13 cellular contexts compared by ENCODE assay signal in the genomic region with DNA sequence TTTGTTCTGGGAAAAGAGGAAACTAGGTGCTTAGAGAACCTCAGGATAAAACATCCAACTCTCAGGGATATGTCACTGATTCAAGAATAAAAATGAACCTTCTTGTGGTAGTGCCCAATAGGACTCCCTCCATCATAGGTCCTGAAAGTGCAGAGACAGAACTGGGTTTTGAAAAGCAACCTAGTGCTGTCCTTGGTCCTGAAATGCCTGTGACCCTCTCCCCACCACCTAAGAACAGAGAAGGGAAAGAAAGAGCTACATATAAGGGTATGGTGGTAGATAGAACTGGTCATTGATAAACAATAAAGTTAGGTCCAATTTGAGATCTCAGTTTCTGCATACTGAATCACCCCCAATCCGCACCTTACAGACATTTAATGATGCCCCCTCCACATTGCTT.
A peak's percentile ranks its signal among the peaks of the same experiment; 100 is the strongest.
DNase-seq lines count a peak whose midpoint lies in the region; ATAC-seq, FAIRE-seq and TF ChIP-seq lines count a peak whose summit lies in the region.
"Had no signal": no experiment of that assay in that cellular context is flagged by ENCODE, and none has a peak within 500 bp of the region (broad histone marks: within the 10 kb centered on the region; RNA-seq: fewer than 3 reads in every experiment).

No MANE protein-coding gene starts in this region.

- TF ChIP-seq CTCF in GM10248 (IDR thresholded peaks at IDR 0.05; ENCODE audit: control extremely low read depth, extremely low read depth, low read depth, missing control alignments) (no peak), astrocyte (IDR thresholded peaks at IDR 0.05; ENCODE audit: insufficient read depth, low read depth, low read length) (no peak), esophagus muscularis mucosa (IDR thresholded peaks at IDR 0.05) (no peak)

- no peaks in the 10 kb centered on the region for H3K9me2 ChIP-seq in Karpas-422 (replicated peaks; ENCODE audit: insufficient read depth, low read length)

- H4K8ac ChIP-seq in mesenchymal stem cell (ENCODE audit: low read length) = no peak overlapping the region

- no peak for FAIRE-seq in astrocyte (lab: Jason Lieb, UNC)
- FAIRE-seq: G401.6, keratinocyte had no signal

- CTCF ChIA-PET in GM10248 (lab: Yijun Ruan, JAX) = no interaction called here

- TF ChIP-seq POLR2A in esophagus muscularis mucosa (IDR thresholded peaks at IDR 0.05; ENCODE audit: low read depth) = no peak

- no peak overlapping the region for H3K9ac ChIP-seq in Karpas-422 (ENCODE audit: low read length)
- H3K9ac ChIP-seq in astrocyte (ENCODE audit: low read length) = no peak overlapping the region
- H3K9ac ChIP-seq in mesenchymal stem cell (ENCODE audit: low read length) = no peak overlapping the region

- H2BK12ac ChIP-seq in mesenchymal stem cell (ENCODE audit: low read length in 2 of 2) = no peak overlapping the region

- H3K79me1 ChIP-seq in mesenchymal stem cell (replicated peaks; ENCODE audit: low read length, poor library complexity, severe bottlenecking) = no peaks in the 10 kb centered on the region

- H3K36me3 ChIP-seq in Karpas-422 (ENCODE audit: insufficient read depth, low read length) (no peaks in the 10 kb centered on the region), astrocyte (ENCODE audit: insufficient read depth, low read length) (no peaks in the 10 kb centered on the region), mesenchymal stem cell (ENCODE audit: control insufficient read depth in 1 of 2, insufficient read depth in 2 of 2, low read depth in 1 of 2, low read length in 2 of 2) (no peaks in the 10 kb centered on the region), esophagus muscularis mucosa (no peaks in the 10 kb centered on the region)
- H3K36me3 ChIP-seq: prostate gland had no signal

- H3K4me1 ChIP-seq in Karpas-422 (ENCODE audit: low read length) (no peaks in the 10 kb centered on the region), astrocyte (ENCODE audit: insufficient read depth, low read length) (no peaks in the 10 kb centered on the region), mesenchymal stem cell (ENCODE audit: control insufficient read depth, insufficient read depth, low read depth, low read length) (no peaks in the 10 kb centered on the region), esophagus muscularis mucosa (no peaks in the 10 kb centered on the region)
- H3K4me1 ChIP-seq: prostate gland had no signal

- H3K4me2 ChIP-seq in Karpas-422 (ENCODE audit: low read depth, low read length, poor library complexity, severe bottlenecking) (no peak overlapping the region), astrocyte (ENCODE audit: low read length) (no peak overlapping the region), mesenchymal stem cell (ENCODE audit: low read length, poor library complexity, severe bottlenecking) (no peak overlapping the region)

- H4K20me1 ChIP-seq in Karpas-422 (ENCODE audit: insufficient read depth, low read depth, low read length) = no peaks in the 10 kb centered on the region
- H4K20me1 ChIP-seq in astrocyte (ENCODE audit: insufficient read depth, low read length) = no peaks in the 10 kb centered on the region

- no peaks in the 10 kb centered on the region for H3K9me3 Mint-ChIP-seq in astrocyte (ENCODE audit: unreplicated experiment)

- H3K4me3 ChIP-seq in Karpas-422 (ENCODE audit: low read length) (no peak overlapping the region), astrocyte (ENCODE audit: insufficient read depth, low read depth, low read length) (no peak overlapping the region), mesenchymal stem cell (ENCODE audit: insufficient read depth in 1 of 2, low read depth in 1 of 2, low read length in 2 of 2) (no peak overlapping the region), esophagus muscularis mucosa (no peak overlapping the region)
- H3K4me3 ChIP-seq: prostate gland had no signal

- H3K27me3 ChIP-seq in Karpas-422 (ENCODE audit: low read length) (no peaks in the 10 kb centered on the region), astrocyte (ENCODE audit: insufficient read depth, low read length) (no peaks in the 10 kb centered on the region), mesenchymal stem cell (ENCODE audit: control insufficient read depth in 1 of 2, insufficient read depth in 1 of 2, low read length in 2 of 2) (no peaks in the 10 kb centered on the region), esophagus muscularis mucosa (no peaks in the 10 kb centered on the region)

- no peak overlapping the region for H2AK5ac ChIP-seq in mesenchymal stem cell (ENCODE audit: low read length, severe bottlenecking)

- H3K79me2 ChIP-seq in Karpas-422 (ENCODE audit: low read length) = no peaks in the 10 kb centered on the region
- H3K79me2 ChIP-seq in astrocyte (ENCODE audit: insufficient read depth, low read length) = no peaks in the 10 kb centered on the region

- H2AFZ ChIP-seq in Karpas-422 (ENCODE audit: low read length) (no peak overlapping the region), astrocyte (ENCODE audit: low read depth, low read length) (no peak overlapping the region), mesenchymal stem cell (ENCODE audit: low read depth, low read length) (no peak overlapping the region)

- no peak for TF ChIP-seq EP300 in esophagus muscularis mucosa (IDR thresholded peaks at IDR 0.05)

- intact Hi-C loops in esophagus muscularis mucosa (cut with DNase I) = no loop called here

- H3K36me3 Mint-ChIP-seq in astrocyte (ENCODE audit: low read depth, unreplicated experiment) = no peaks in the 10 kb centered on the region
- H3K36me3 Mint-ChIP-seq: IgD-negative memory B cell had no signal

- H3K14ac ChIP-seq in mesenchymal stem cell (ENCODE audit: low read length in 2 of 2) = no peak overlapping the region

- H3K4me1 Mint-ChIP-seq in astrocyte (ENCODE audit: low read depth, unreplicated experiment) = no peaks in the 10 kb centered on the region
- H3K4me1 Mint-ChIP-seq: IgD-negative memory B cell had no signal

- no peak overlapping the region for H3K4me3 Mint-ChIP-seq in astrocyte (ENCODE audit: unreplicated experiment)
- H3K4me3 Mint-ChIP-seq: IgD-negative memory B cell had no signal

- POLR2A ChIA-PET in GM10248 (lab: Yijun Ruan, JAX) = no interaction called here

- peaks cover 6% of the 10 kb centered on the region for H3K27me3 Mint-ChIP-seq in astrocyte (ENCODE audit: low read depth, unreplicated experiment)

- no peak overlapping the region for H2BK15ac ChIP-seq in mesenchymal stem cell (ENCODE audit: low read depth, poor library complexity, severe bottlenecking)

- ATAC-seq in HG03457 (IDR thresholded peaks at IDR 0.05; ENCODE audit: unreplicated experiment) (no peak), GM21723 (IDR thresholded peaks at IDR 0.05; ENCODE audit: unreplicated experiment) (no peak)

- H3K27ac ChIP-seq in Karpas-422 (ENCODE audit: low read length) (no peak overlapping the region), astrocyte (ENCODE audit: low read depth, low read length) (no peak overlapping the region), mesenchymal stem cell (ENCODE audit: low read length, poor library complexity, severe bottlenecking) (no peak overlapping the region), esophagus muscularis mucosa (replicated peaks in 1 of 4) (no peak overlapping the region)
- H3K27ac ChIP-seq: prostate gland had no signal

- DNase-seq in GM10248 (ENCODE audit: extremely low spot score) = peak; percentile 5
- peak; percentile 57 for DNase-seq in Karpas-422
- DNase-seq in astrocyte (ENCODE audit: low read depth) = peak; percentile 31
- peak; percentile 64 for DNase-seq in mesenchymal stem cell
- DNase-seq in NCI-H1694 treated with DMSO at 0.1 percent for 48 hours (lab: John Stamatoyannopoulos, UW) = no peak
- no peak for DNase-seq in esophagus muscularis mucosa (ENCODE audit: extremely low spot score)
- DNase-seq: activated naive CD4-positive, alpha-beta T cell treated with Interleukin-2 at 50 U/mL for 16 hours had no signal

- H3K9me3 ChIP-seq in Karpas-422 (ENCODE audit: low read length) (peaks cover 30% of the 10 kb centered on the region; the same call in 1 of the 2 replicates), astrocyte (ENCODE audit: insufficient read depth, low read depth, low read length) (no peaks in the 10 kb centered on the region), mesenchymal stem cell (ENCODE audit: control insufficient read depth, low read length) (no peaks in the 10 kb centered on the region), esophagus muscularis mucosa (no peaks in the 10 kb centered on the region)
- H3K9me3 ChIP-seq: prostate gland had no signal

- H3K18ac ChIP-seq in mesenchymal stem cell (ENCODE audit: low read depth in 1 of 2, low read length in 2 of 2) = no peak overlapping the region

- no peak overlapping the region for H3K4ac ChIP-seq in mesenchymal stem cell (ENCODE audit: low read depth in 1 of 2, low read length in 2 of 2)

- H2BK120ac ChIP-seq in mesenchymal stem cell (ENCODE audit: low read depth, low read length) = no peak overlapping the region

- H3K23ac ChIP-seq in mesenchymal stem cell (ENCODE audit: low read length in 2 of 2) = no peak overlapping the region

- no peak overlapping the region for H3K27ac Mint-ChIP-seq in astrocyte (ENCODE audit: unreplicated experiment)
- H3K27ac Mint-ChIP-seq: IgD-negative memory B cell had no signal

- WGBS in mesenchymal stem cell = 33% methylated on average over 1 of the region's 1 CpG
- 72% methylated on average over 1 of the region's 1 CpG for WGBS in esophagus muscularis mucosa

- no peak overlapping the region for H4K91ac ChIP-seq in mesenchymal stem cell (ENCODE audit: low read length)

- no peak overlapping the region for H2BK5ac ChIP-seq in mesenchymal stem cell (ENCODE audit: low read depth, low read length, poor library complexity, severe bottlenecking)

Comparison
In these comparisons a context has a peak if more than half of its experiments do, and no peak if none do; other contexts are left out.
1. DNase-seq: peak in GM10248 (single experiment), Karpas-422 (single experiment), astrocyte (single experiment) and mesenchymal stem cell (single experiment); none in NCI-H1694 treated with DMSO at 0.1 percent for 48 hours (single experiment) and esophagus muscularis mucosa (single experiment).